Comparison of ENCODE assay signal across 8 cellular contexts in the genomic region with DNA sequence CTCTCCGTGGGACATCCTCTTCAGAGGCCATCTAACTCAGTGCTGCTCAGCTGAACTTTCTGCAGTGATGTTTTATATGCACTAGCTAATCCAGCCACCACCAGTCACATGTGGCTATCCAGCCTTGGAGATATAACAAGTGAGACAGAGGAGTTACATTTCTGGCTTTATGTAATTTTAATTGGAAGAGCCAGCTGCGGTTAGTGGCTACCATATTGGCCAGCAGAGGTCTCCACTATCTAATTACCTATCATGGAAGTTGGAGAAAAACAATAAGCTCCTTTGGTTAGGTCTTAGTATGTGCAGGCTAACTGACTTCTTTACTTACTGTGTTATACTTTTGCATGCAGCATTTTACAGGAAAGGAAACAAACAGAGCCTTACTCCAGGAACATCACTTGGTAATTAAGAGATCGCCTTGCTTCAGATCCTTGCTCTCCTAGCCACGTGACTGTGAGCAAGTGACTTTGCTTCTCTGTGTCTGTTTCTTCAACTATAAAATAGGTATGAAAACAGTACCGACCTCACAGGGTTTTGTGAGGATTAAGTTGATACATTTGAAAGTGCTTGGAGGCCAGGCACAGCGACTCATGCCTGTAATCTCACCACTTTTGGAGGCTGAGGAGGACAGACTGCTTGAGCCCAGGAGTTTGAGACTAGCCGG. TPM values are rescaled to one million over a fixed set of nuclear protein-coding genes. Genes with fewer than 3 reads are reported as not detected.
DNase-seq lines count a peak whose midpoint lies in the region; ATAC-seq, FAIRE-seq and TF ChIP-seq lines count a peak whose summit lies in the region.

No MANE protein-coding gene starts in this region.

- ATAC-seq in A549 (peak; percentile 26 to 49; a peak in 5 of 6 replicates), HG02970 (IDR thresholded peaks at IDR 0.05; ENCODE audit: low FRiP score, unreplicated experiment) (no peak), GM18861 (IDR thresholded peaks at IDR 0.05; ENCODE audit: unreplicated experiment) (no peak)

- POLR2A ChIA-PET in A549 (lab: Yijun Ruan, JAX) = interaction anchor here (0.7 kb wide), 1 partner anchor 75 kb away, joined by 3 read pairs; no protein-coding TSS in a partner anchor

- peaks cover 23% of the 10 kb centered on the region for H3K4me1 ChIP-seq in A549
- peaks cover 0 to 12% of the 10 kb centered on the region in 2 donors for H3K4me1 ChIP-seq in uterus

- peak; percentile 65 for FAIRE-seq in A549 (lab: Jason Lieb, UNC)

- DNase-seq in A549 (ENCODE audit: low read depth in 1 of 2, low spot score in 1 of 2) (peak; percentile 64 to 70), GDM1 (lab: John Stamatoyannopoulos, UW) (peak; percentile 24), NCI-H1930 (lab: John Stamatoyannopoulos, UW) (peak; percentile 12 to 60), astrocyte of the hippocampus (ENCODE audit: low read depth, low spot score) (peak; percentile 52), kidney glomerular epithelial cell (lab: John Stamatoyannopoulos, UW) (peak; percentile 66), uterus (no peak)

- peaks cover 0 to 25% of the 10 kb centered on the region in 2 donors for H3K27me3 ChIP-seq in uterus

- H3K4me2 ChIP-seq in A549 = peak overlapping the region; percentile 21

- H3K27ac ChIP-seq in A549 (no peak overlapping the region), uterus (no peak overlapping the region)

- TF ChIP-seq POLR2A in A549 (IDR thresholded peaks at IDR 0.05; ENCODE audit: low read length) = no peak
- TF ChIP-seq POLR2A in uterus (IDR thresholded peaks at IDR 0.05) = no peak

- WGBS in A549 (ENCODE audit: missing lambda C conversion rate) = 22% methylated on average over 7 of the region's 7 CpGs

- H3K4me3 ChIP-seq in A549 (no peak overlapping the region), uterus (no peak overlapping the region)

- no peaks in the 10 kb centered on the region for H3K36me3 ChIP-seq in uterus

- CTCF ChIA-PET in A549 (lab: Yijun Ruan, JAX) = interaction anchor here (0.7 to 8.8 kb wide), 59 partner anchors 8 to 673 kb away, joined by 3 to 147 read pairs (median 4); a partner anchor contains a TSS

- TF ChIP-seq RAD21 in A549 (conservative IDR thresholded peaks at IDR 0.05 in 1 of 2, IDR thresholded peaks at IDR 0.05 in 1 of 2) = peak; percentile 60 to 62

- H3K9me3 ChIP-seq in A549 (no peaks in the 10 kb centered on the region), uterus (no peaks in the 10 kb centered on the region)

- intact Hi-C loops in uterus (cut with DNase I; ENCODE audit: low total_unique reads) = loop anchor here (10.0 kb wide), 1 partner anchor 134 kb away; no protein-coding TSS in a partner anchor

- no peak for TF ChIP-seq EP300 in A549 (IDR thresholded peaks at IDR 0.05)

- TF ChIP-seq CTCF in A549 (IDR thresholded peaks at IDR 0.05) (peak; percentile 95), uterus (IDR thresholded peaks at IDR 0.05) (peak; percentile 39 to 73 (median 58))

TF ChIP-seq in A549, 52 proteins besides CTCF, POLR2A, EP300 and RAD21:
- TF ChIP-seq MYC (IDR thresholded peaks at IDR 0.05; ENCODE audit: borderline replicate concordance, low read length) = no peak
- TF ChIP-seq, protein P1, sequence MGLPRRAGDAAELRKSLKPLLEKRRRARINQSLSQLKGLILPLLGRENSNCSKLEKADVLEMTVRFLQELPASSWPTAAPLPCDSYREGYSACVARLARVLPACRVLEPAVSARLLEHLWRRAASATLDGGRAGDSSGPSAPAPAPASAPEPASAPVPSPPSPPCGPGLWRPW (IDR thresholded peaks at IDR 0.05) = no peak
- 0 out of 2 replicates have a peak, but pooled peaks have one; percentile 4 for TF ChIP-seq ZC3H11A (IDR thresholded peaks at IDR 0.05)
- TF ChIP-seq ZNF302 (CRISPR knock-in tag; IDR thresholded peaks at IDR 0.05) = no peak
- TF ChIP-seq EHF (CRISPR knock-in tag; IDR thresholded peaks at IDR 0.05) = no peak
- no peak for TF ChIP-seq CHD2 (IDR thresholded peaks at IDR 0.05; ENCODE audit: low read length, partially characterized antibody)
- TF ChIP-seq, protein P2, sequence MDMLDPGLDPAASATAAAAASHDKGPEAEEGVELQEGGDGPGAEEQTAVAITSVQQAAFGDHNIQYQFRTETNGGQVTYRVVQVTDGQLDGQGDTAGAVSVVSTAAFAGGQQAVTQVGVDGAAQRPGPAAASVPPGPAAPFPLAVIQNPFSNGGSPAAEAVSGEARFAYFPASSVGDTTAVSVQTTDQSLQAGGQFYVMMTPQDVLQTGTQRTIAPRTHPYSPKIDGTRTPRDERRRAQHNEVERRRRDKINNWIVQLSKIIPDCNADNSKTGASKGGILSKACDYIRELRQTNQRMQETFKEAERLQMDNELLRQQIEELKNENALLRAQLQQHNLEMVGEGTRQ (IDR thresholded peaks at IDR 0.05) = peak; percentile 53
- TF ChIP-seq, protein P3, sequence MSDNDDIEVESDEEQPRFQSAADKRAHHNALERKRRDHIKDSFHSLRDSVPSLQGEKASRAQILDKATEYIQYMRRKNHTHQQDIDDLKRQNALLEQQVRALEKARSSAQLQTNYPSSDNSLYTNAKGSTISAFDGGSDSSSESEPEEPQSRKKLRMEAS (IDR thresholded peaks at IDR 0.05) = no peak
- TF ChIP-seq EHMT2 (IDR thresholded peaks at IDR 0.05; ENCODE audit: low read depth) = no peak
- TF ChIP-seq SMC3 (IDR thresholded peaks at IDR 0.05) = peak; percentile 86
- TF ChIP-seq KDM5A (IDR thresholded peaks at IDR 0.05) = no peak
- no peak for TF ChIP-seq SREBF2 (IDR thresholded peaks at IDR 0.05)
- TF ChIP-seq FOSB (CRISPR knock-in tag; IDR thresholded peaks at IDR 0.05) = no peak
- TF ChIP-seq JUN (IDR thresholded peaks at IDR 0.05) = no peak
- TF ChIP-seq TP53 (CRISPR knock-in tag; IDR thresholded peaks at IDR 0.05) = no peak

RNA-seq across cellular contexts. Expression of a gene that starts 1.6 kb away (rescaled TPM):
- 0.18 and 0.33 TPM in 2 replicates for polyA plus RNA-seq in A549 (2011; rRNA removed)
- 0.11 and 0.13 TPM in 2 replicates for polyA plus RNA-seq in A549 (2012; cell fraction: cytosol; rRNA removed)
- polyA plus RNA-seq in A549 (2012; cell fraction: nucleus; rRNA removed) = 0.06 and 0.28 TPM in 2 replicates
- 0.05 TPM in 1 of 3 replicates, not detected in the others for polyA plus RNA-seq in A549 (2017; fragmentation: RNase III; extraction: RNeasy Plus Mini Kit Qiagen cat#74134 plus additional on column Dnase treatment)
- polyA minus RNA-seq in A549 (2011; rRNA and poly(A)+ RNA removed) = 0.12 and 0.44 TPM in 2 replicates
- 1 to 10 TPM in 2 of 4 donors, not detected in 2; 3.8 to 4.1 TPM for total RNA-seq in uterus

RNA-seq across cellular contexts. Expression of a gene that starts 5.3 kb away (rescaled TPM):
- not detected in 2 replicates for polyA plus RNA-seq in A549 (2011; rRNA removed)
- not detected in 2 replicates for polyA plus RNA-seq in A549 (2012; cell fraction: cytosol; rRNA removed)
- not detected in 2 replicates for polyA plus RNA-seq in A549 (2012; cell fraction: nucleus; rRNA removed)
- polyA plus RNA-seq in A549 (2017; fragmentation: RNase III; extraction: RNeasy Plus Mini Kit Qiagen cat#74134 plus additional on column Dnase treatment) = not detected in 3 replicates
- polyA minus RNA-seq in A549 (2011; rRNA and poly(A)+ RNA removed) = not detected in 2 replicates
- total RNA-seq in uterus = 1 to 10 TPM in 2 of 4 donors, not detected in 2; 1.3 to 2.0 TPM

RNA-seq across cellular contexts. Expression of a gene that starts 13.7 kb away (rescaled TPM):
- not detected in 2 replicates for polyA plus RNA-seq in A549 (2011; rRNA removed)
- not detected in 2 replicates for polyA plus RNA-seq in A549 (2012; cell fraction: cytosol; rRNA removed)
- polyA plus RNA-seq in A549 (2012; cell fraction: nucleus; rRNA removed) = not detected in 2 replicates
- not detected in 3 replicates for polyA plus RNA-seq in A549 (2017; fragmentation: RNase III; extraction: RNeasy Plus Mini Kit Qiagen cat#74134 plus additional on column Dnase treatment)
- not detected in 2 replicates for polyA minus RNA-seq in A549 (2011; rRNA and poly(A)+ RNA removed)
- total RNA-seq in uterus = not detected

RNA-seq across cellular contexts. Expression of a gene that starts 19.7 kb away (rescaled TPM):
- polyA plus RNA-seq in A549 (2011; rRNA removed) = not detected in 2 replicates
- not detected in 2 replicates for polyA plus RNA-seq in A549 (2012; cell fraction: cytosol; rRNA removed)
- polyA plus RNA-seq in A549 (2012; cell fraction: nucleus; rRNA removed) = not detected in 2 replicates
- not detected in 3 replicates for polyA plus RNA-seq in A549 (2017; fragmentation: RNase III; extraction: RNeasy Plus Mini Kit Qiagen cat#74134 plus additional on column Dnase treatment)
- 0.45 TPM in 1 of 2 replicates, not detected in the other for polyA minus RNA-seq in A549 (2011; rRNA and poly(A)+ RNA removed)
- 1 to 10 TPM in 1 of 4 donors, not detected in 3; 4.8 TPM for total RNA-seq in uterus

RNA-seq across cellular contexts. Expression of a gene that starts 37.4 kb away (rescaled TPM):
- polyA plus RNA-seq in A549 (2011; rRNA removed) (not detected in 2 replicates), A549 (2017; fragmentation: RNase III; extraction: RNeasy Plus Mini Kit Qiagen cat#74134 plus additional on column Dnase treatment) (not detected in 3 replicates)
- not detected in 2 replicates for polyA plus RNA-seq in A549 (2012; cell fraction: cytosol; rRNA removed)
- not detected in 2 replicates for polyA plus RNA-seq in A549 (2012; cell fraction: nucleus; rRNA removed)
- polyA minus RNA-seq in A549 (2011; rRNA and poly(A)+ RNA removed) = not detected in 2 replicates
- total RNA-seq in uterus = 1 to 10 TPM in 1 of 4 donors, under 1 TPM in 1, not detected in 2; 0.14 to 1.1 TPM

Comparison
In these comparisons a context has a peak if more than half of its experiments do, and no peak if none do; other contexts are left out.
1. ATAC-seq: peak in A549 (2 of 2); none in HG02970 (single experiment) and GM18861 (single experiment).
2. DNase-seq: peak in A549 (2 of 2), GDM1 (single experiment), NCI-H1930 (2 of 2), astrocyte of the hippocampus (single experiment) and kidney glomerular epithelial cell (single experiment); none in uterus (0 of 2).